Comparison of ENCODE assay signal across 2 cellular contexts in genomic region chr2:63662028-63662804, GRCh38.
TF ChIP-seq lines count a peak whose summit lies in the region.

No MANE protein-coding gene starts in this region.

TF ChIP-seq in liver, 16 proteins besides CTCF, POLR2A, EP300 and RAD21 (continued from another document):
- TF ChIP-seq ZBTB33 (IDR thresholded peaks at IDR 0.05), result no peak
- TF ChIP-seq SP1 (IDR thresholded peaks at IDR 0.05), result no peak
- TF ChIP-seq GABPA (IDR thresholded peaks at IDR 0.05 in 1 of 2, conservative IDR thresholded peaks at IDR 0.05 in 1 of 2), result no peak
- no peak for TF ChIP-seq MAX (IDR thresholded peaks at IDR 0.05)
- no peak for TF ChIP-seq NR2F2 (IDR thresholded peaks at IDR 0.05)
- no peak for TF ChIP-seq ATF3 (IDR thresholded peaks at IDR 0.05)
- TF ChIP-seq FOXA2 (IDR thresholded peaks at IDR 0.05), result peak; percentile 19
- no peak for TF ChIP-seq EGR1 (IDR thresholded peaks at IDR 0.05; ENCODE audit: low read depth in 2 of 2)
- peak; percentile 5 to 54 for TF ChIP-seq RXRA (IDR thresholded peaks at IDR 0.05)
- no peak for TF ChIP-seq HNF4G (IDR thresholded peaks at IDR 0.05)
- no peak for TF ChIP-seq TAF1 (conservative IDR thresholded peaks at IDR 0.05)
- no peak for TF ChIP-seq REST (IDR thresholded peaks at IDR 0.05)
- TF ChIP-seq YY1 (IDR thresholded peaks at IDR 0.05), result no peak
- no peak for TF ChIP-seq JUND (IDR thresholded peaks at IDR 0.05)
TF ChIP-seq in liver: peak in this region for 3.

TF ChIP-seq in HepG2, 621 proteins besides CTCF, POLR2A, EP300 and RAD21 (continued from another document):
- no peak for TF ChIP-seq CBX2 (IDR thresholded peaks at IDR 0.05; ENCODE audit: low read depth, low read length)
- TF ChIP-seq CBX2 (CRISPR knock-in tag; IDR thresholded peaks at IDR 0.05; ENCODE audit: low read depth), result no peak
- TF ChIP-seq ZNF414 (CRISPR knock-in tag; IDR thresholded peaks at IDR 0.05), result no peak
- TF ChIP-seq TBL1XR1 (IDR thresholded peaks at IDR 0.05; ENCODE audit: borderline replicate concordance, low read length, partially characterized antibody), result no peak
- TF ChIP-seq NFE2 (CRISPR knock-in tag; IDR thresholded peaks at IDR 0.05), result no peak
- no peak for TF ChIP-seq TCF7 (IDR thresholded peaks at IDR 0.05; ENCODE audit: low read depth)
- no peak for TF ChIP-seq ZNF784 (CRISPR knock-in tag; IDR thresholded peaks at IDR 0.05; ENCODE audit: borderline replicate concordance)
- TF ChIP-seq ZNF251 (CRISPR knock-in tag; IDR thresholded peaks at IDR 0.05), result no peak
- TF ChIP-seq CHD2 (IDR thresholded peaks at IDR 0.05; ENCODE audit: low read depth, low read length), result no peak
- TF ChIP-seq ZEB1 (IDR thresholded peaks at IDR 0.05; ENCODE audit: insufficient replicate concordance, low read depth), result no peak
- no peak for TF ChIP-seq IKZF1 (IDR thresholded peaks at IDR 0.05)
- TF ChIP-seq SMAD9 (CRISPR knock-in tag; IDR thresholded peaks at IDR 0.05), result no peak
- no peak for TF ChIP-seq EED (CRISPR knock-in tag; IDR thresholded peaks at IDR 0.05)
- TF ChIP-seq ZNF30 (CRISPR knock-in tag; IDR thresholded peaks at IDR 0.05), result no peak
- no peak for TF ChIP-seq TRIM24 (CRISPR knock-in tag; IDR thresholded peaks at IDR 0.05)
- TF ChIP-seq ZBTB20 (CRISPR knock-in tag; IDR thresholded peaks at IDR 0.05; ENCODE audit: borderline replicate concordance, low read depth), result no peak
- TF ChIP-seq HIC2 (CRISPR knock-in tag; IDR thresholded peaks at IDR 0.05; ENCODE audit: low read depth), result no peak
- TF ChIP-seq HNRNPL (IDR thresholded peaks at IDR 0.05; ENCODE audit: low read depth, low read length), result no peak
TF ChIP-seq in HepG2: peak in this region for 0.
